26 cellular contexts compared by ENCODE assay signal in the genomic region with DNA sequence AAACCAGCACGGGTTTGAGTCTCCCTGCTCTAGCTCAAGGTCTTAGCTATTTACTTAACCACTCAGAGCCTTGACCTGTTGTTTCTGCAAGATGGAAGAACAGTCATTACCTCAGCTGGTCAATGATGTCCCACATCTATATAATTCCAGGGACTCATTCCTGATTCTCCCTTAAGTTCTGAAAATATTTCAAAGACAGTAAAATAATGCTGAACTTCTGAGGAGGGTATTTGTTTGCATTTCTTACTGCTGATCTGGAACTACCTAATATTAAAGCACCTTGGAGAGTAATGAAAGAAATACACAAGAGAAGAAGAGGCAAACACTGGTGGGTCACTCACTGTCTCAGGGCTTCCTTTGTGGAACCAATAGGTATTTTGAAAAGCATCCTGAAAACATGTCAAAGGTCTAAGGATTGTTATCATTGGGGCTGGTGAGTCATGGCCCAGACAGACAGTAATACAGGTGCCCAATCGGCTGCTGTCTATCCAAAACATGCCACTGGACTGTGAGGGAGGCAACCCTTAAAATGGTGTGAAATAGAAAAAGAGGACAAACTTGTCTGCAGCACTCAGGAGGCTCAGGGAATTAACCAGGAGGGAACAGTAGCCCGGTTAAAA.
"Had no signal": no experiment of that assay in that cellular context is flagged by ENCODE, and none has a peak within 500 bp of the region (broad histone marks: within the 10 kb centered on the region; RNA-seq: fewer than 3 reads in every experiment).

No MANE protein-coding gene starts in this region.

- FAIRE-seq: colon, kidney had no signal

- H3K36me3 ChIP-seq: gastrocnemius medialis, heart left ventricle, left lung, ovary, sigmoid colon, thoracic aorta, tibial nerve, vagina had no signal

- H3K27me3 ChIP-seq: gastrocnemius medialis, heart left ventricle, hepatocyte, left lung, ovary, sigmoid colon, tibial nerve, vagina had no signal

- H3K4me1 ChIP-seq: psoas muscle, tibial nerve had no signal

- H3K9me3 ChIP-seq: gastrocnemius medialis, heart left ventricle, left lung, ovary, psoas muscle, sigmoid colon, thoracic aorta, tibial nerve, vagina had no signal

- H3K27ac ChIP-seq: dorsolateral prefrontal cortex, gastrocnemius medialis, heart left ventricle, left lung, ovary, psoas muscle, sigmoid colon, thoracic aorta, tibial nerve, vagina had no signal

- DNase-seq: dorsolateral prefrontal cortex; effector CD4-positive, alpha-beta T cell; foreskin fibroblast; gastrocnemius medialis; heart left ventricle; kidney; left cardiac atrium; left lung; mesendoderm; midbrain; naive thymus-derived CD8-positive, alpha-beta T cell; nephron progenitor cell; occipital lobe; ovary; posterior cingulate gyrus; psoas muscle; right cardiac atrium; sigmoid colon; stimulated activated CD4-positive, alpha-beta T cell treated with anti-CD3 and anti-CD28 coated beads, Interleukin-2, amount 100 ng/mL, for 24 hours; stimulated activated CD4-positive, alpha-beta T cell treated with anti-CD3 and anti-CD28 coated beads, Interleukin-4, amount 100 ng/mL, for 24 hours had no signal

- H3K4me3 ChIP-seq: dorsolateral prefrontal cortex, gastrocnemius medialis, heart left ventricle, hepatocyte, left lung, ovary, psoas muscle, sigmoid colon, thoracic aorta, tibial nerve, vagina had no signal

- H2AFZ ChIP-seq: hepatocyte had no signal

- H3K4me2 ChIP-seq: hepatocyte had no signal

- ATAC-seq: gastrocnemius medialis; heart left ventricle; left cardiac atrium; left lung; naive thymus-derived CD8-positive, alpha-beta T cell; psoas muscle; right cardiac atrium; stimulated activated effector memory CD8-positive, alpha-beta T cell treated with anti-CD3 and anti-CD28 coated beads, Interleukin-12 subunit alpha, Interleukin-12 subunit beta, amount 100 ng/mL, for 72 hours had no signal
